Comparison of ENCODE assay signal across 26 cellular contexts in the genomic region with DNA sequence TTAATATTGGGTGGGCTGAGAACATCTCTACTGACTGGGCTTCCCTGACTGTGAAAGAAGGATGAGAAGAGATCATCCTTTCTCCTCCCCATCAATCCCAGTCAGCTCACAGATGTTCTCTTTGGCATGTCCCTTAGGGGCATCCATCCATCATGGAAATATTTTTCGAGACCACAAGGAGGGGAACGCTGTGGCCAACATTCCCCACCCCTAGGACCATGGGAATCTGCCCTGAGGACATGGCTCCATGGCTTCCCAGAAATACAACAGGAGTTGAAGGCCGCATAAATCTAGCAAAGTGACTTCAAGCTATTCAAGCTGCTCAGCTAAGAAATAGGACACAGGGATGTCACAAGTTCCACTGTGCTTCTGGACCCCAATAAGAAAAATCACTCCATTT.
"Had no signal": no experiment of that assay in that cellular context is flagged by ENCODE, and none has a peak within 500 bp of the region (broad histone marks: within the 10 kb centered on the region; RNA-seq: fewer than 3 reads in every experiment).

No MANE protein-coding gene starts in this region.

- DNase-seq: dermis blood vessel endothelial cell; effector memory CD4-positive, alpha-beta T cell; foreskin keratinocyte; hypothalamus; immature natural killer cell; mucosa of descending colon; naive B cell; pancreas; retina; right lobe of liver; stimulated activated CD4-positive, alpha-beta T cell treated with anti-CD3 and anti-CD28 coated beads, Interleukin-12 subunit alpha, Interleukin-12 subunit beta, amount 100 ng/mL, for 4 hours; stimulated activated CD4-positive, alpha-beta T cell treated with anti-CD3 and anti-CD28 coated beads, Interleukin-1b, Interleukin-23, amount 100 ng/mL, for 48 hours; stimulated activated CD4-positive, alpha-beta T cell treated with anti-CD3 and anti-CD28 coated beads, Interleukin-4, amount 100 ng/mL, for 1 hour; stimulated activated CD8-positive, alpha-beta memory T cell treated with anti-CD3 and anti-CD28 coated beads, Interleukin-4, amount 100 ng/mL, for 48 hours; stimulated activated naive CD4-positive, alpha-beta T cell; stimulated activated naive CD8-positive, alpha-beta T cell treated with anti-CD3 and anti-CD28 coated beads, Interleukin-15, amount 100 ng/mL, for 72 hours; transverse colon had no signal

- H3K27me3 ChIP-seq: foreskin keratinocyte, pancreas, right lobe of liver, suprapubic skin, transverse colon, vagina had no signal

- H3K27ac ChIP-seq: coronary artery, esophagus muscularis mucosa, foreskin keratinocyte, neutrophil, pancreas, right lobe of liver, suprapubic skin, transverse colon, vagina had no signal

- H3K4me3 ChIP-seq: coronary artery, esophagus muscularis mucosa, lung, mucosa of descending colon, pancreas, right lobe of liver, smooth muscle cell, suprapubic skin, transverse colon, vagina had no signal

- H3K36me3 ChIP-seq: esophagus muscularis mucosa, neutrophil, pancreas, right lobe of liver, suprapubic skin, transverse colon, vagina had no signal

- ATAC-seq: foreskin keratinocyte; left lobe of liver; mucosa of descending colon; natural killer cell treated with Interleukin-12 subunit alpha and Interleukin-12 subunit beta and Interleukin-15 and Interleukin-18, amount 100 ng/mL, for 72 hours; pancreas; right lobe of liver; stimulated activated naive CD8-positive, alpha-beta T cell treated with anti-CD3 and anti-CD28 coated beads, Interleukin-15, amount 100 ng/mL, for 72 hours had no signal

- H3K9me3 ChIP-seq: neutrophil, pancreas, right lobe of liver, suprapubic skin, transverse colon, vagina had no signal
